ENCODE assay signal across 1 cellular context in genomic region chr11:125123947-125124633, GRCh38.
TF ChIP-seq lines count a peak whose summit lies in the region.

No MANE protein-coding gene starts in this region.

TF ChIP-seq in HepG2, 621 proteins besides CTCF, POLR2A, EP300 and RAD21 (continued from another document and continues in another):
- TF ChIP-seq, protein P1, sequence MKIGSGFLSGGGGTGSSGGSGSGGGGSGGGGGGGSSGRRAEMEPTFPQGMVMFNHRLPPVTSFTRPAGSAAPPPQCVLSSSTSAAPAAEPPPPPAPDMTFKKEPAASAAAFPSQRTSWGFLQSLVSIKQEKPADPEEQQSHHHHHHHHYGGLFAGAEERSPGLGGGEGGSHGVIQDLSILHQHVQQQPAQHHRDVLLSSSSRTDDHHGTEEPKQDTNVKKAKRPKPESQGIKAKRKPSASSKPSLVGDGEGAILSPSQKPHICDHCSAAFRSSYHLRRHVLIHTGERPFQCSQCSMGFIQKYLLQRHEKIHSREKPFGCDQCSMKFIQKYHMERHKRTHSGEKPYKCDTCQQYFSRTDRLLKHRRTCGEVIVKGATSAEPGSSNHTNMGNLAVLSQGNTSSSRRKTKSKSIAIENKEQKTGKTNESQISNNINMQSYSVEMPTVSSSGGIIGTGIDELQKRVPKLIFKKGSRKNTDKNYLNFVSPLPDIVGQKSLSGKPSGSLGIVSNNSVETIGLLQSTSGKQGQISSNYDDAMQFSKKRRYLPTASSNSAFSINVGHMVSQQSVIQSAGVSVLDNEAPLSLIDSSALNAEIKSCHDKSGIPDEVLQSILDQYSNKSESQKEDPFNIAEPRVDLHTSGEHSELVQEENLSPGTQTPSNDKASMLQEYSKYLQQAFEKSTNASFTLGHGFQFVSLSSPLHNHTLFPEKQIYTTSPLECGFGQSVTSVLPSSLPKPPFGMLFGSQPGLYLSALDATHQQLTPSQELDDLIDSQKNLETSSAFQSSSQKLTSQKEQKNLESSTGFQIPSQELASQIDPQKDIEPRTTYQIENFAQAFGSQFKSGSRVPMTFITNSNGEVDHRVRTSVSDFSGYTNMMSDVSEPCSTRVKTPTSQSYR (CRISPR knock-in tag; IDR thresholded peaks at IDR 0.05; ENCODE audit: borderline replicate concordance), result no peak
- TF ChIP-seq NFKB2 (CRISPR knock-in tag; IDR thresholded peaks at IDR 0.05; ENCODE audit: borderline replicate concordance) (no peak), RXRB (CRISPR knock-in tag; IDR thresholded peaks at IDR 0.05; ENCODE audit: borderline replicate concordance) (no peak), ZNF205 (CRISPR knock-in tag; IDR thresholded peaks at IDR 0.05) (no peak), YEATS2 (CRISPR knock-in tag; IDR thresholded peaks at IDR 0.05; ENCODE audit: borderline replicate concordance) (peak; percentile 62), ZNF781 (CRISPR knock-in tag; IDR thresholded peaks at IDR 0.05; ENCODE audit: borderline replicate concordance, not compliant biosample characterization) (no peak), MED1 (CRISPR knock-in tag; IDR thresholded peaks at IDR 0.05) (no peak), HHEX (CRISPR knock-in tag; IDR thresholded peaks at IDR 0.05) (no peak), GLI4 (CRISPR knock-in tag; IDR thresholded peaks at IDR 0.05; ENCODE audit: borderline replicate concordance) (no peak), ZNF761 (CRISPR knock-in tag; conservative IDR thresholded peaks at IDR 0.05) (no peak), ZNF652 (CRISPR knock-in tag; IDR thresholded peaks at IDR 0.05; ENCODE audit: borderline replicate concordance, low read depth) (no peak), ZNF430 (CRISPR knock-in tag; IDR thresholded peaks at IDR 0.05) (peak; percentile 58; the same call in 1 of the 2 replicates), KLF13 (CRISPR knock-in tag; IDR thresholded peaks at IDR 0.05) (no peak), NFKBIZ (CRISPR knock-in tag; IDR thresholded peaks at IDR 0.05) (no peak), ATF4 (CRISPR knock-in tag; IDR thresholded peaks at IDR 0.05) (no peak), NFIB (CRISPR knock-in tag; IDR thresholded peaks at IDR 0.05; ENCODE audit: borderline replicate concordance) (no peak), ZSCAN22 (CRISPR knock-in tag; IDR thresholded peaks at IDR 0.05) (no peak), ATF6 (CRISPR knock-in tag; conservative IDR thresholded peaks at IDR 0.05) (no peak), ADNP (CRISPR knock-in tag; IDR thresholded peaks at IDR 0.05) (no peak), ETV5 (CRISPR knock-in tag; IDR thresholded peaks at IDR 0.05; ENCODE audit: borderline replicate concordance) (no peak; the same call in 1 of the 2 replicates), ZNF18 (CRISPR knock-in tag; IDR thresholded peaks at IDR 0.05; ENCODE audit: insufficient replicate concordance) (no peak), ZNF839 (CRISPR knock-in tag; IDR thresholded peaks at IDR 0.05; ENCODE audit: borderline replicate concordance) (no peak)
- TF ChIP-seq, protein P2, sequence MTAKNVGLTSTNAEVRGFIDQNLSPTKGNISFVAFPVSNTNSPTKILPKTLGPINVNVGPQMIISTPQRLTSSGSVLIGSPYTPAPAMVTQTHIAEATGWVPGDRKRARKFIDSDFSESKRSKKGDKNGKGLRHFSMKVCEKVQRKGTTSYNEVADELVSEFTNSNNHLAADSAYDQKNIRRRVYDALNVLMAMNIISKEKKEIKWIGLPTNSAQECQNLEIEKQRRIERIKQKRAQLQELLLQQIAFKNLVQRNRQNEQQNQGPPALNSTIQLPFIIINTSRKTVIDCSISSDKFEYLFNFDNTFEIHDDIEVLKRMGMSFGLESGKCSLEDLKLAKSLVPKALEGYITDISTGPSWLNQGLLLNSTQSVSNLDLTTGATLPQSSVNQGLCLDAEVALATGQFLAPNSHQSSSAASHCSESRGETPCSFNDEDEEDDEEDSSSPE (CRISPR knock-in tag; IDR thresholded peaks at IDR 0.05), result no peak
- TF ChIP-seq, protein P3, sequence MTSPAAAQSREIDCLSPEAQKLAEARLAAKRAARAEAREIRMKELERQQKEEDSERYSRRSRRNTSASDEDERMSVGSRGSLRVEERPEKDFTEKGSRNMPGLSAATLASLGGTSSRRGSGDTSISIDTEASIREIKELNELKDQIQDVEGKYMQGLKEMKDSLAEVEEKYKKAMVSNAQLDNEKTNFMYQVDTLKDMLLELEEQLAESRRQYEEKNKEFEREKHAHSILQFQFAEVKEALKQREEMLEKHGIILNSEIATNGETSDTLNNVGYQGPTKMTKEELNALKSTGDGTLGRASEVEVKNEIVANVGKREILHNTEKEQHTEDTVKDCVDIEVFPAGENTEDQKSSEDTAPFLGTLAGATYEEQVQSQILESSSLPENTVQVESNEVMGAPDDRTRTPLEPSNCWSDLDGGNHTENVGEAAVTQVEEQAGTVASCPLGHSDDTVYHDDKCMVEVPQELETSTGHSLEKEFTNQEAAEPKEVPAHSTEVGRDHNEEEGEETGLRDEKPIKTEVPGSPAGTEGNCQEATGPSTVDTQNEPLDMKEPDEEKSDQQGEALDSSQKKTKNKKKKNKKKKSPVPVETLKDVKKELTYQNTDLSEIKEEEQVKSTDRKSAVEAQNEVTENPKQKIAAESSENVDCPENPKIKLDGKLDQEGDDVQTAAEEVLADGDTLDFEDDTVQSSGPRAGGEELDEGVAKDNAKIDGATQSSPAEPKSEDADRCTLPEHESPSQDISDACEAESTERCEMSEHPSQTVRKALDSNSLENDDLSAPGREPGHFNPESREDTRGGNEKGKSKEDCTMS (CRISPR knock-in tag; conservative IDR thresholded peaks at IDR 0.05), result no peak
- TF ChIP-seq, protein P4, sequence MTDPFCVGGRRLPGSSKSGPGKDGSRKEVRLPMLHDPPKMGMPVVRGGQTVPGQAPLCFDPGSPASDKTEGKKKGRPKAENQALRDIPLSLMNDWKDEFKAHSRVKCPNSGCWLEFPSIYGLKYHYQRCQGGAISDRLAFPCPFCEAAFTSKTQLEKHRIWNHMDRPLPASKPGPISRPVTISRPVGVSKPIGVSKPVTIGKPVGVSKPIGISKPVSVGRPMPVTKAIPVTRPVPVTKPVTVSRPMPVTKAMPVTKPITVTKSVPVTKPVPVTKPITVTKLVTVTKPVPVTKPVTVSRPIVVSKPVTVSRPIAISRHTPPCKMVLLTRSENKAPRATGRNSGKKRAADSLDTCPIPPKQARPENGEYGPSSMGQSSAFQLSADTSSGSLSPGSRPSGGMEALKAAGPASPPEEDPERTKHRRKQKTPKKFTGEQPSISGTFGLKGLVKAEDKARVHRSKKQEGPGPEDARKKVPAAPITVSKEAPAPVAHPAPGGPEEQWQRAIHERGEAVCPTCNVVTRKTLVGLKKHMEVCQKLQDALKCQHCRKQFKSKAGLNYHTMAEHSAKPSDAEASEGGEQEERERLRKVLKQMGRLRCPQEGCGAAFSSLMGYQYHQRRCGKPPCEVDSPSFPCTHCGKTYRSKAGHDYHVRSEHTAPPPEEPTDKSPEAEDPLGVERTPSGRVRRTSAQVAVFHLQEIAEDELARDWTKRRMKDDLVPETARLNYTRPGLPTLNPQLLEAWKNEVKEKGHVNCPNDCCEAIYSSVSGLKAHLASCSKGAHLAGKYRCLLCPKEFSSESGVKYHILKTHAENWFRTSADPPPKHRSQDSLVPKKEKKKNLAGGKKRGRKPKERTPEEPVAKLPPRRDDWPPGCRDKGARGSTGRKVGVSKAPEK (CRISPR knock-in tag; IDR thresholded peaks at IDR 0.05; ENCODE audit: borderline replicate concordance), result no peak
- TF ChIP-seq, protein P5, sequence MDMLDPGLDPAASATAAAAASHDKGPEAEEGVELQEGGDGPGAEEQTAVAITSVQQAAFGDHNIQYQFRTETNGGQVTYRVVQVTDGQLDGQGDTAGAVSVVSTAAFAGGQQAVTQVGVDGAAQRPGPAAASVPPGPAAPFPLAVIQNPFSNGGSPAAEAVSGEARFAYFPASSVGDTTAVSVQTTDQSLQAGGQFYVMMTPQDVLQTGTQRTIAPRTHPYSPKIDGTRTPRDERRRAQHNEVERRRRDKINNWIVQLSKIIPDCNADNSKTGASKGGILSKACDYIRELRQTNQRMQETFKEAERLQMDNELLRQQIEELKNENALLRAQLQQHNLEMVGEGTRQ (IDR thresholded peaks at IDR 0.05; ENCODE audit: low read depth, low read length), result no peak
- TF ChIP-seq, protein P5 (CRISPR knock-in tag; IDR thresholded peaks at IDR 0.05; ENCODE audit: borderline replicate concordance), result no peak
- TF ChIP-seq, protein P6, sequence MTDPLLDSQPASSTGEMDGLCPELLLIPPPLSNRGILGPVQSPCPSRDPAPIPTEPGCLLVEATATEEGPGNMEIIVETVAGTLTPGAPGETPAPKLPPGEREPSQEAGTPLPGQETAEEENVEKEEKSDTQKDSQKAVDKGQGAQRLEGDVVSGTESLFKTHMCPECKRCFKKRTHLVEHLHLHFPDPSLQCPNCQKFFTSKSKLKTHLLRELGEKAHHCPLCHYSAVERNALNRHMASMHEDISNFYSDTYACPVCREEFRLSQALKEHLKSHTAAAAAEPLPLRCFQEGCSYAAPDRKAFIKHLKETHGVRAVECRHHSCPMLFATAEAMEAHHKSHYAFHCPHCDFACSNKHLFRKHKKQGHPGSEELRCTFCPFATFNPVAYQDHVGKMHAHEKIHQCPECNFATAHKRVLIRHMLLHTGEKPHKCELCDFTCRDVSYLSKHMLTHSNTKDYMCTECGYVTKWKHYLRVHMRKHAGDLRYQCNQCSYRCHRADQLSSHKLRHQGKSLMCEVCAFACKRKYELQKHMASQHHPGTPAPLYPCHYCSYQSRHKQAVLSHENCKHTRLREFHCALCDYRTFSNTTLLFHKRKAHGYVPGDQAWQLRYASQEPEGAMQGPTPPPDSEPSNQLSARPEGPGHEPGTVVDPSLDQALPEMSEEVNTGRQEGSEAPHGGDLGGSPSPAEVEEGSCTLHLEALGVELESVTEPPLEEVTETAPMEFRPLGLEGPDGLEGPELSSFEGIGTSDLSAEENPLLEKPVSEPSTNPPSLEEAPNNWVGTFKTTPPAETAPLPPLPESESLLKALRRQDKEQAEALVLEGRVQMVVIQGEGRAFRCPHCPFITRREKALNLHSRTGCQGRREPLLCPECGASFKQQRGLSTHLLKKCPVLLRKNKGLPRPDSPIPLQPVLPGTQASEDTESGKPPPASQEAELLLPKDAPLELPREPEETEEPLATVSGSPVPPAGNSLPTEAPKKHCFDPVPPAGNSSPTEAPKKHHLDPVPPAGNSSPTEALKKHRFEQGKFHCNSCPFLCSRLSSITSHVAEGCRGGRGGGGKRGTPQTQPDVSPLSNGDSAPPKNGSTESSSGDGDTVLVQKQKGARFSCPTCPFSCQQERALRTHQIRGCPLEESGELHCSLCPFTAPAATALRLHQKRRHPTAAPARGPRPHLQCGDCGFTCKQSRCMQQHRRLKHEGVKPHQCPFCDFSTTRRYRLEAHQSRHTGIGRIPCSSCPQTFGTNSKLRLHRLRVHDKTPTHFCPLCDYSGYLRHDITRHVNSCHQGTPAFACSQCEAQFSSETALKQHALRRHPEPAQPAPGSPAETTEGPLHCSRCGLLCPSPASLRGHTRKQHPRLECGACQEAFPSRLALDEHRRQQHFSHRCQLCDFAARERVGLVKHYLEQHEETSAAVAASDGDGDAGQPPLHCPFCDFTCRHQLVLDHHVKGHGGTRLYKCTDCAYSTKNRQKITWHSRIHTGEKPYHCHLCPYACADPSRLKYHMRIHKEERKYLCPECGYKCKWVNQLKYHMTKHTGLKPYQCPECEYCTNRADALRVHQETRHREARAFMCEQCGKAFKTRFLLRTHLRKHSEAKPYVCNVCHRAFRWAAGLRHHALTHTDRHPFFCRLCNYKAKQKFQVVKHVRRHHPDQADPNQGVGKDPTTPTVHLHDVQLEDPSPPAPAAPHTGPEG (CRISPR knock-in tag; IDR thresholded peaks at IDR 0.05), result no peak
